ENCODE assay signal across 15 cellular contexts in genomic region chr17:40130352-40131042, GRCh38. TPM values are rescaled to one million over a fixed set of nuclear protein-coding genes. Genes with fewer than 3 reads are reported as not detected.
A peak's percentile ranks its signal among the peaks of the same experiment; 100 is the strongest.
DNase-seq lines count a peak whose midpoint lies in the region; ATAC-seq and TF ChIP-seq lines count a peak whose summit lies in the region.
"Had no signal": no experiment of that assay in that cellular context is flagged by ENCODE, and none has a peak within 500 bp of the region (broad histone marks: within the 10 kb centered on the region; RNA-seq: fewer than 3 reads in every experiment).

No MANE protein-coding gene starts in this region.

- DNase-seq in breast epithelium (ENCODE audit: low spot score in 2 of 2) = no peak
- DNase-seq in MCF 10A (ENCODE audit: unreplicated experiment) = no peak
- no peak for DNase-seq in chondrocyte (ENCODE audit: low spot score)
- peak; percentile 76 for DNase-seq in medulla oblongata (ENCODE audit: extremely low spot score)
- no peak for DNase-seq in NCI-H2171 treated with DMSO at 0.1 percent for 48 hours (lab: John Stamatoyannopoulos, UW)
- DNase-seq: ACHN, activated B cell treated with CpG ODN at 0.5 μM for 24 hours, activated gamma-delta T cell, glutamatergic neuron, GOT3, KG1 had no signal

- no peak for ATAC-seq in HG02571 (IDR thresholded peaks at IDR 0.05; ENCODE audit: unreplicated experiment)
- ATAC-seq in GM19467 (IDR thresholded peaks at IDR 0.05; ENCODE audit: unreplicated experiment) = no peak
- ATAC-seq in HG02852 (IDR thresholded peaks at IDR 0.05; ENCODE audit: unreplicated experiment) = no peak

- H3K9me3 Mint-ChIP-seq in MCF 10A (ENCODE audit: unreplicated experiment) (no peaks in the 10 kb centered on the region), chondrocyte (ENCODE audit: low read depth) (no peaks in the 10 kb centered on the region)
- H3K9me3 Mint-ChIP-seq: activated B cell treated with CpG ODN at 0.5 μM for 24 hours had no signal

- no peaks in the 10 kb centered on the region for H3K27me3 Mint-ChIP-seq in MCF 10A (ENCODE audit: insufficient read depth, unreplicated experiment)
- no peaks in the 10 kb centered on the region for H3K27me3 Mint-ChIP-seq in chondrocyte (ENCODE audit: low read depth)
- H3K27me3 Mint-ChIP-seq: activated B cell treated with CpG ODN at 0.5 μM for 24 hours had no signal

- H3K4me3 Mint-ChIP-seq in MCF 10A (ENCODE audit: unreplicated experiment) = no peak overlapping the region
- no peak overlapping the region for H3K4me3 Mint-ChIP-seq in chondrocyte (ENCODE audit: unreplicated experiment)
- H3K4me3 Mint-ChIP-seq: activated B cell treated with CpG ODN at 0.5 μM for 24 hours had no signal

- POLR2A ChIA-PET in MCF 10A (lab: Yijun Ruan, JAX) = interaction anchor here (3.0 kb wide), 1 partner anchor 9 kb away, joined by 17 read pairs; the partner anchor contains the start of gene CASC3

- H3K4me1 Mint-ChIP-seq in MCF 10A (ENCODE audit: insufficient read depth, unreplicated experiment) (peaks cover 4% of the 10 kb centered on the region), chondrocyte (ENCODE audit: low read depth) (peaks cover 13% of the 10 kb centered on the region)

- H3K27me3 ChIP-seq in breast epithelium = no peaks in the 10 kb centered on the region

- peak overlapping the region; percentile 5 to 37 for H3K27ac ChIP-seq in breast epithelium

- H3K4me3 ChIP-seq in breast epithelium = no peak overlapping the region
- H3K4me3 ChIP-seq: coronary artery had no signal

- no peaks in the 10 kb centered on the region for H3K9me3 ChIP-seq in breast epithelium

- CTCF ChIA-PET in MCF 10A (lab: Yijun Ruan, JAX) = interaction anchor here (0.6 kb wide), 1 partner anchor 30 kb away, joined by 4 read pairs; the partner anchor contains the start of gene NR1D1

- H3K4me1 ChIP-seq in breast epithelium = no peaks in the 10 kb centered on the region

- H3K27ac Mint-ChIP-seq in MCF 10A (ENCODE audit: low read depth, unreplicated experiment) = no peak overlapping the region
- peak overlapping the region; percentile 23 for H3K27ac Mint-ChIP-seq in chondrocyte (ENCODE audit: unreplicated experiment)

- no peaks in the 10 kb centered on the region for H3K36me3 ChIP-seq in breast epithelium

- no TSS peak for BruUV-seq in MCF 10A (replicated peaks; lab: Mats Ljungman, UMichigan)

- TF ChIP-seq POLR2A in breast epithelium (IDR thresholded peaks at IDR 0.05) = no peak

- intact Hi-C loops in breast epithelium (cut with DNase I; ENCODE audit: low total_unique reads) = no loop called here
- intact Hi-C loops in MCF 10A (cut with micrococcal nuclease) = no loop called here

- peaks cover 98% of the 10 kb centered on the region for H3K36me3 Mint-ChIP-seq in MCF 10A (ENCODE audit: insufficient read depth, unreplicated experiment)
- peaks cover 58% of the 10 kb centered on the region for H3K36me3 Mint-ChIP-seq in chondrocyte (ENCODE audit: low read depth)

- TF ChIP-seq CTCF in breast epithelium (IDR thresholded peaks at IDR 0.05) = no peak
- TF ChIP-seq CTCF in MCF 10A (IDR thresholded peaks at IDR 0.05; ENCODE audit: unreplicated experiment) = no peak
- TF ChIP-seq CTCF in chondrocyte (IDR thresholded peaks at IDR 0.05) = no peak

RNA-seq across cellular contexts. Expression of gene MSL1, which starts 8.7 kb away (rescaled TPM):
- total RNA-seq in breast epithelium = 10 to 100 TPM; 49.3 to 79.3 (median 78.2) TPM
- 59.8 and 62.2 TPM in 2 replicates for total RNA-seq in MCF 10A (2022)
- 86.8 to 103 TPM (median 96.2 TPM) in 3 replicates for total RNA-seq in chondrocyte

RNA-seq across cellular contexts. Expression of gene CASC3, which starts 9.8 kb away (rescaled TPM):
- 10 to 100 TPM; 57.4 to 67.0 (median 65.1) TPM for total RNA-seq in breast epithelium
- 73.5 and 78.3 TPM in 2 replicates for total RNA-seq in MCF 10A (2022)
- total RNA-seq in chondrocyte = 70.2 to 78.3 TPM (median 70.6 TPM) in 3 replicates

RNA-seq across cellular contexts. Expression of gene NR1D1, which starts 30.1 kb away (rescaled TPM):
- 10 to 100 TPM in 1 of 3 donors, 1 to 10 TPM in 2; 8.8 to 10.5 (median 9.2) TPM for total RNA-seq in breast epithelium
- total RNA-seq in MCF 10A (2022) = 7.5 and 8.8 TPM in 2 replicates
- 5.9 to 7.9 TPM (median 6.6 TPM) in 3 replicates for total RNA-seq in chondrocyte

RNA-seq across cellular contexts. Expression of gene RAPGEFL1, which starts 46.8 kb away (rescaled TPM):
- total RNA-seq in breast epithelium (10 to 100 TPM in 1 of 3 donors, 1 to 10 TPM in 2; 3.2 to 10.8 (median 5.0) TPM), MCF 10A (2022) (4.9 and 5.6 TPM in 2 replicates), chondrocyte (3.6 to 5.5 TPM (median 3.9 TPM) in 3 replicates)
